Comparison of ENCODE assay signal across 10 cellular contexts in the genomic region with DNA sequence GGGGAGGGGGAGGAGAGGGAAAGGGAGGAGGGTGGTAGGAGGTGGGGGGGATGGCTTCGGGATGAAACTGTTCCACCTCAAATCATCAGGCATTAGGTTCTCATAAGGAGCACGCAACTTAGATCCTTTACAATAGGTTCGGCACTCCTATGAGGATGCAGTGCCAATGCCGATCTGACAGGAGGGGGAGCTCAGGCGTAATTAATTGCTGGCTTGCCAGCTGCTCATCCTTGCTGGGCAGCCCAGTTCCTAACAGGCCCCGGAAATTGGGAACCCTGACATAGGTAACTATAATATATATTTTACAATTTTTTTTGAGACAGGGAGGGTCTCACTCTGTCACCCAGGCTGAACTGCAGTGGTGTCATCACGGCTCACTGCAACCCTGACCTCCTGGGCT.
DNase-seq lines count a peak whose midpoint lies in the region; ATAC-seq and TF ChIP-seq lines count a peak whose summit lies in the region.
"Had no signal": no experiment of that assay in that cellular context is flagged by ENCODE, and none has a peak within 500 bp of the region (broad histone marks: within the 10 kb centered on the region; RNA-seq: fewer than 3 reads in every experiment).

No MANE protein-coding gene starts in this region.

- H3K4me1 ChIP-seq in heart right ventricle: no peaks in the 10 kb centered on the region
- peaks cover 0 to 3% (median 0%) of the 10 kb centered on the region in 4 donors for H3K4me1 ChIP-seq in tibial artery

- no peaks in the 10 kb centered on the region for H3K36me3 ChIP-seq in heart right ventricle
- no peaks in the 10 kb centered on the region for H3K36me3 ChIP-seq in tibial artery

- H3K4me3 ChIP-seq in heart right ventricle (no peak overlapping the region), tibial artery (no peak overlapping the region)

- WGBS in heart right ventricle, 2 donors: 32 to 37% methylated on average over 7 of the region's 7 CpGs

- H3K27me3 ChIP-seq in heart right ventricle (peaks cover 0 to 24% (median 7%) of the 10 kb centered on the region in 7 donors), tibial artery (peaks cover 0 to 8% of the 10 kb centered on the region in 2 donors)

- peak; percentile 16 for DNase-seq in SHP77 treated with DMSO at 0.1 percent for 48 hours (lab: John Stamatoyannopoulos, UW)
- no peak for DNase-seq in SHP77 (lab: John Stamatoyannopoulos, UW)
- peak; percentile 53 for DNase-seq in RKO (ENCODE audit: low spot score)
- no peak for DNase-seq in heart right ventricle
- DNase-seq in tibial artery: no peak
- DNase-seq in stimulated activated CD8-positive, alpha-beta memory T cell treated with anti-CD3 and anti-CD28 coated beads, Interleukin-4, amount 100 ng/mL, for 48 hours: no peak
- no peak for DNase-seq in COLO668 (lab: John Stamatoyannopoulos, UW; ENCODE audit: unreplicated experiment)
- DNase-seq: CD4-positive, CD25-positive, alpha-beta regulatory T cell; effector CD8-positive, alpha-beta T cell had no signal

- intact Hi-C loops in heart right ventricle (cut with DNase I) (loop anchor here (2.0 to 10.0 kb wide), 9 partner anchors 75 to 1775 kb away; no protein-coding TSS in a partner anchor), tibial artery (cut with DNase I; ENCODE audit: low total_unique reads) (no loop called here)

- H3K9me3 ChIP-seq in heart right ventricle: no peaks in the 10 kb centered on the region
- no peaks in the 10 kb centered on the region for H3K9me3 ChIP-seq in tibial artery

- H3K27ac ChIP-seq in heart right ventricle (no peak overlapping the region), tibial artery (no peak overlapping the region)

- TF ChIP-seq CTCF in heart right ventricle (IDR thresholded peaks at IDR 0.05) (peak in 8 of 9 donors; percentile 21 to 67 (median 56)), tibial artery (IDR thresholded peaks at IDR 0.05) (peak; percentile 28 to 41)

- ATAC-seq in heart right ventricle (peak in 6 of 8 donors; percentile 59 to 87 (median 70)), HG03095 (IDR thresholded peaks at IDR 0.05; ENCODE audit: unreplicated experiment) (no peak)

Comparison
In these comparisons a context has a peak if more than half of its experiments do, and no peak if none do; other contexts are left out.
1. DNase-seq: peak in SHP77 treated with DMSO at 0.1 percent for 48 hours (single experiment) and RKO (single experiment); none in SHP77 (0 of 2), heart right ventricle (0 of 2), tibial artery (0 of 2), stimulated activated CD8-positive, alpha-beta memory T cell treated with anti-CD3 and anti-CD28 coated beads, Interleukin-4, amount 100 ng/mL, for 48 hours (single experiment) and COLO668 (single experiment).